In genomic region chr13:66950666-66951065, GRCh38 we compare ENCODE assay signal across 25 cellular contexts.
DNase-seq lines count a peak whose midpoint lies in the region; ATAC-seq and TF ChIP-seq lines count a peak whose summit lies in the region.
"Had no signal": no experiment of that assay in that cellular context is flagged by ENCODE, and none has a peak within 500 bp of the region (broad histone marks: within the 10 kb centered on the region; RNA-seq: fewer than 3 reads in every experiment).

No MANE protein-coding gene starts in this region.

- DNase-seq in G401 (ENCODE audit: low spot score), result peak; percentile 19
- DNase-seq in NCI-H524 treated with DMSO at 0.1 percent for 48 hours (lab: John Stamatoyannopoulos, UW), result peak; percentile 27
- no peak for DNase-seq in dorsolateral prefrontal cortex
- DNase-seq: AML-193; C1 segment of cervical spinal cord; CD4-positive, alpha-beta memory T cell; COR-L47; DMS79; EL; GF-D8; GM23248; HCEC 1CT; NCI-H1048; NCI-H1417 treated with DMSO at 0.1 percent for 48 hours; NCI-H187 treated with DMSO at 0.1 percent for 48 hours; NCI-H2227 treated with DMSO at 0.1 percent for 48 hours; NCI-H774; NK-92 treated with Interleukin-12 subunit alpha and Interleukin-12 subunit beta, amount 100 ng/mL, for 24 hours; PC-3; T-helper 2 cell had no signal

- H3K4me3 ChIP-seq in HUES48 (ENCODE audit: low read depth, low read length) (no peak overlapping the region), dorsolateral prefrontal cortex (peak overlapping the region in 1 of 59 donors; percentile 2)
- H3K4me3 ChIP-seq: GM23248 had no signal

- no peak for TF ChIP-seq CTCF in dorsolateral prefrontal cortex (IDR thresholded peaks at IDR 0.05 in 54 of 56, conservative IDR thresholded peaks at IDR 0.05 in 2 of 56; ENCODE audit: low read depth in 1 of 56, partially characterized antibody in 56 of 56)

- H3K9me3 ChIP-seq in HUES48 (ENCODE audit: control insufficient read depth, insufficient read depth, low read length), result no peaks in the 10 kb centered on the region

- peak overlapping the region; percentile 52 for H3K27ac ChIP-seq in HUES48 (ENCODE audit: low read depth, low read length)
- peak overlapping the region in 43 of 59 donors; percentile 2 to 77 (median 50) for H3K27ac ChIP-seq in dorsolateral prefrontal cortex
- H3K27ac ChIP-seq: GM23248, KMS-11 had no signal

- peaks cover 48% of the 10 kb centered on the region for H3K4me1 ChIP-seq in HUES48 (ENCODE audit: control insufficient read depth, insufficient read depth, low read length)

- intact Hi-C loops in dorsolateral prefrontal cortex (cut with DNase I), result no loop called here

- no peak for ATAC-seq in GM18520 (IDR thresholded peaks at IDR 0.05; ENCODE audit: unreplicated experiment)
- no peak for ATAC-seq in GM19395 (IDR thresholded peaks at IDR 0.05; ENCODE audit: unreplicated experiment)
- no peak for ATAC-seq in GM19452 (IDR thresholded peaks at IDR 0.05; ENCODE audit: unreplicated experiment)
- ATAC-seq: PC-3 had no signal

- H3K27me3 ChIP-seq in HUES48 (ENCODE audit: control insufficient read depth, insufficient read depth, low read length), result no peaks in the 10 kb centered on the region
- no peaks in the 10 kb centered on the region for H3K27me3 ChIP-seq in dorsolateral prefrontal cortex

- in situ Hi-C loops in G401 (cut with HindIII; ENCODE audit: low sequenced_read_pairs), result no loop called here

- H3K36me3 ChIP-seq in HUES48 (ENCODE audit: control insufficient read depth, insufficient read depth, low read length), result no peaks in the 10 kb centered on the region

- no peak overlapping the region for H3K9ac ChIP-seq in HUES48 (ENCODE audit: low read depth, low read length)
- H3K9ac ChIP-seq: GM23248, KMS-11 had no signal

Comparison
In these comparisons a context has a peak if more than half of its experiments do, and no peak if none do; other contexts are left out.
1. DNase-seq: peak in G401 (single experiment) and NCI-H524 treated with DMSO at 0.1 percent for 48 hours (single experiment); none in dorsolateral prefrontal cortex (0 of 10).